ENCODE assay signal across 23 cellular contexts in the genomic region with DNA sequence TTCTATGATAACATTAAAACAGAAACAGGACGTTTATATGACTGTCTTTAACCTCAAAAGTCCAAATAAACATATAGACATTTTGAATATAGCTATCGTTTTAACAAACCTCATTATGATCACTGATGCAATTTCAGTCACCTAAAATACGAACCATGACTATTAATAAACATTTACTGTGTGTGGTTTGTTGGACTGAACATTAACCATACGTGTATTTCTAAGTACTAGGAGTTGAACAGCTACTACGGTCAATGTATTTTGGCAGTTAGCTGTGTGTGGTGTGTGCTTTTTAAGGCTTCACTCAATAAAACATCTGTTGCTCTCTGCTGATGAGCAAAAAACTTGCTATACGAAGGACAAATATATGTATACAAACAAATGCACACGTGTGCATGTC.
"Had no signal": no experiment of that assay in that cellular context is flagged by ENCODE, and none has a peak within 500 bp of the region (broad histone marks: within the 10 kb centered on the region; RNA-seq: fewer than 3 reads in every experiment).

No MANE protein-coding gene starts in this region.

- DNase-seq: cortex of kidney; dorsolateral prefrontal cortex; effector CD8-positive, alpha-beta T cell; heart left ventricle; hippocampal formation; kidney glomerular epithelial cell; mucosa of descending colon; naive thymus-derived CD8-positive, alpha-beta T cell; psoas muscle; retina; right lobe of liver; spleen; stimulated activated CD4-positive, alpha-beta T cell treated with anti-CD3 and anti-CD28 coated beads, Interleukin-15, amount 100 ng/mL, for 24 hours; stimulated activated CD4-positive, alpha-beta T cell treated with anti-CD3 and anti-CD28 coated beads, Interleukin-2, amount 100 ng/mL, for 24 hours; stimulated activated CD4-positive, alpha-beta T cell treated with anti-CD3 and anti-CD28 coated beads, Interleukin-4, amount 100 ng/mL, for 4 hours; stimulated activated naive B cell treated with anti-CD40 and anti-IgM and Interleukin-4, amounts not matched to agents 10 μg/mL and 1 μg/mL and 100 μg/mL, for 72 hours; stomach; substantia nigra; trophoblast cell had no signal

- ATAC-seq: esophagus mucosa; heart left ventricle; mucosa of descending colon; naive thymus-derived CD8-positive, alpha-beta T cell; psoas muscle; right lobe of liver; stimulated activated naive B cell treated with anti-CD40 and anti-IgM and Interleukin-4, amounts not matched to agents 10 μg/mL and 1 μg/mL and 100 μg/mL, for 72 hours had no signal

- H3K4me1 Mint-ChIP-seq: naive thymus-derived CD8-positive, alpha-beta T cell; stimulated activated naive B cell treated with anti-CD40 and anti-IgM and Interleukin-4, amounts not matched to agents 10 μg/mL and 1 μg/mL and 100 μg/mL, for 72 hours had no signal

- H3K27me3 ChIP-seq: dorsolateral prefrontal cortex, heart left ventricle, neutrophil, right lobe of liver, spleen, stomach had no signal

- H3K4me3 ChIP-seq: dorsolateral prefrontal cortex, heart left ventricle, mucosa of descending colon, psoas muscle, right lobe of liver, spleen, stomach had no signal

- H3K4me3 Mint-ChIP-seq: naive thymus-derived CD8-positive, alpha-beta T cell; stimulated activated naive B cell treated with anti-CD40 and anti-IgM and Interleukin-4, amounts not matched to agents 10 μg/mL and 1 μg/mL and 100 μg/mL, for 72 hours had no signal

- FAIRE-seq: frontal cortex, islet of Langerhans had no signal

- H3K4me1 ChIP-seq: heart left ventricle, psoas muscle, right lobe of liver, spleen, stomach had no signal

- H3K27ac Mint-ChIP-seq: naive thymus-derived CD8-positive, alpha-beta T cell; stimulated activated naive B cell treated with anti-CD40 and anti-IgM and Interleukin-4, amounts not matched to agents 10 μg/mL and 1 μg/mL and 100 μg/mL, for 72 hours had no signal

- H3K9me3 Mint-ChIP-seq: naive thymus-derived CD8-positive, alpha-beta T cell had no signal

- H3K9me3 ChIP-seq: heart left ventricle, mucosa of descending colon, neutrophil, psoas muscle, right lobe of liver, spleen, stomach had no signal

- H3K36me3 ChIP-seq: neutrophil, right lobe of liver had no signal

- H3K27me3 Mint-ChIP-seq: naive thymus-derived CD8-positive, alpha-beta T cell; stimulated activated naive B cell treated with anti-CD40 and anti-IgM and Interleukin-4, amounts not matched to agents 10 μg/mL and 1 μg/mL and 100 μg/mL, for 72 hours had no signal

- H3K27ac ChIP-seq: dorsolateral prefrontal cortex, heart left ventricle, neutrophil, psoas muscle, right lobe of liver, spleen, stomach had no signal
